29 cellular contexts compared by ENCODE assay signal in genomic region chr4:125975861-125976397, GRCh38.
"Had no signal": no experiment of that assay in that cellular context is flagged by ENCODE, and none has a peak within 500 bp of the region (broad histone marks: within the 10 kb centered on the region; RNA-seq: fewer than 3 reads in every experiment).

No MANE protein-coding gene starts in this region.

- H3K4me3 ChIP-seq: PC-9 had no signal

- H3K27ac ChIP-seq: PC-9, RWPE1, WERI-Rb-1 had no signal

- H3K4me2 ChIP-seq: PC-9 had no signal

- DNase-seq: activated CD4-positive, alpha-beta memory T cell treated with anti-CD3 and anti-CD28 coated beads, Interleukin-2, amount 10 ng/mL, durations not matched to agents 7 days and 5 days; activated CD4-positive, alpha-beta T cell treated with anti-CD3 and anti-CD28 coated beads for 1 hour; activated CD4-positive, alpha-beta T cell treated with anti-CD3 and anti-CD28 coated beads for 48 hours; activated CD4-positive, CD25-positive, alpha-beta regulatory T cell; activated CD8-positive, alpha-beta memory T cell treated with anti-CD3 and anti-CD28 coated beads for 24 hours; activated CD8-positive, alpha-beta memory T cell treated with anti-CD3 and anti-CD28 coated beads, Interleukin-2, amount 10 ng/mL, durations not matched to agents 7 days and 5 days; activated CD8-positive, alpha-beta memory T cell treated with anti-CD3 and anti-CD28 coated beads, Interleukin-2, amount 50 U/mL, for 48 hours; activated effector memory CD4-positive, alpha-beta T cell treated with Interleukin-2 at 50 U/mL for 16 hours; activated naive CD4-positive, alpha-beta T cell treated with anti-CD3 and anti-CD28 coated beads, Interleukin-2, amount 10 ng/mL, durations not matched to agents 7 days and 5 days; activated naive CD8-positive, alpha-beta T cell treated with anti-CD3 and anti-CD28 coated beads, Interleukin-2, amount 50 U/mL, for 24 hours; activated T-cell treated with anti-CD3 and anti-CD28 coated beads, Interleukin-2, amount 50 U/mL, for 48 hours; anterior cingulate cortex; caudate nucleus; NCI-H1105; NCI-H1417 treated with DMSO at 0.1 percent for 48 hours; NCI-H187 treated with DMSO at 0.1 percent for 48 hours; NCI-H2081 treated with DMSO at 0.1 percent for 48 hours; NCI-H226; NCI-H524 treated with DMSO at 0.1 percent for 48 hours; NCI-H748 treated with DMSO at 0.1 percent for 48 hours; PC-9; SIG-M5; SW 1271; T-helper 1 cell; T-helper 2 cell; T-helper 9 cell; WERI-Rb-1 had no signal

- ATAC-seq: activated CD8-positive, alpha-beta memory T cell treated with anti-CD3 and anti-CD28 coated beads, Interleukin-2, amount 10 ng/mL, durations not matched to agents 7 days and 5 days; activated naive CD8-positive, alpha-beta T cell treated with anti-CD3 and anti-CD28 coated beads, Interleukin-2, amount 50 U/mL, for 24 hours; Right ventricle myocardium inferior had no signal

- H3K36me3 ChIP-seq: WERI-Rb-1 had no signal

- H2AFZ ChIP-seq: PC-9 had no signal
